Comparison of ENCODE assay signal across 20 cellular contexts in genomic region chr10:56139405-56139804, GRCh38.
A peak's percentile ranks its signal among the peaks of the same experiment; 100 is the strongest.
DNase-seq lines count a peak whose midpoint lies in the region; ATAC-seq and TF ChIP-seq lines count a peak whose summit lies in the region.
"Had no signal": no experiment of that assay in that cellular context is flagged by ENCODE, and none has a peak within 500 bp of the region (broad histone marks: within the 10 kb centered on the region; RNA-seq: fewer than 3 reads in every experiment).

No MANE protein-coding gene starts in this region.

- TF ChIP-seq CTCF in GM20000 (IDR thresholded peaks at IDR 0.05; ENCODE audit: extremely low read depth, missing control alignments), result no peak

- ATAC-seq in left lobe of liver, result peak; percentile 73
- ATAC-seq: GM12878, SK-N-SH treated with all-trans-retinoic acid at 6 μM for 48 hours had no signal

- DNase-seq in NCI-H1417 (lab: John Stamatoyannopoulos, UW) (peak in 2 of 3 experiments; percentile 10 to 73), NCI-H1417 treated with DMSO at 0.1 percent for 48 hours (lab: John Stamatoyannopoulos, UW) (no peak), DMS53 treated with DMSO at 0.1 percent for 48 hours (lab: John Stamatoyannopoulos, UW; ENCODE audit: unreplicated experiment) (peak; percentile 73), NCI-H69 (lab: John Stamatoyannopoulos, UW) (peak; percentile 89), left lobe of liver (ENCODE audit: low spot score) (no peak), NCI-H82 (lab: John Stamatoyannopoulos, UW) (no peak), GM20000 (ENCODE audit: low spot score) (no peak)
- no peak for DNase-seq in activated CD4-positive, alpha-beta T cell treated with anti-CD3 and anti-CD28 coated beads, Interleukin-2, amount 50 U/mL, for 48 hours
- DNase-seq: AML-193; C1 segment of cervical spinal cord; CD8-positive, alpha-beta memory T cell; DND-41; H7; Kasumi-1; MG63; NCI-H1694; NCI-H446; Peyer's patch had no signal

Comparison
In these comparisons a context has a peak if more than half of its experiments do, and no peak if none do; other contexts are left out.
1. DNase-seq: peak in NCI-H1417 (2 of 3), DMS53 treated with DMSO at 0.1 percent for 48 hours (single experiment) and NCI-H69 (single experiment); none in NCI-H1417 treated with DMSO at 0.1 percent for 48 hours (single experiment), left lobe of liver (single experiment), NCI-H82 (single experiment), activated CD4-positive, alpha-beta T cell treated with anti-CD3 and anti-CD28 coated beads, Interleukin-2, amount 50 U/mL, for 48 hours (0 of 2) and GM20000 (single experiment).